1 cellular context compared by ENCODE assay signal in genomic region chr17:50184611-50185398, GRCh38.
A peak's percentile ranks its signal among the peaks of the same experiment; 100 is the strongest.
TF ChIP-seq lines count a peak whose summit lies in the region.

No MANE protein-coding gene starts in this region.

TF ChIP-seq in K562, 482 proteins besides CTCF, POLR2A, EP300 and RAD21:
- TF ChIP-seq TAF7 (tag; IDR thresholded peaks at IDR 0.05) (no peak), MTF1 (CRISPR knock-in tag; IDR thresholded peaks at IDR 0.05; ENCODE audit: borderline replicate concordance) (no peak), KDM5B (IDR thresholded peaks at IDR 0.05; ENCODE audit: insufficient replicate concordance, low read depth, low read length) (no peak), SMARCB1 (IDR thresholded peaks at IDR 0.05; ENCODE audit: insufficient read length, low read depth) (no peak), ZNF24 (IDR thresholded peaks at IDR 0.05) (no peak), DNMT1 (IDR thresholded peaks at IDR 0.05) (no peak), ZNF143 (CRISPR knock-in tag; IDR thresholded peaks at IDR 0.05) (no peak), DMBX1 (CRISPR knock-in tag; IDR thresholded peaks at IDR 0.05; ENCODE audit: borderline replicate concordance) (no peak), ZNF165 (CRISPR knock-in tag; IDR thresholded peaks at IDR 0.05; ENCODE audit: borderline replicate concordance) (no peak), TEAD2 (tag; IDR thresholded peaks at IDR 0.05) (no peak), NBN (IDR thresholded peaks at IDR 0.05; ENCODE audit: low read depth) (no peak), BCOR (IDR thresholded peaks at IDR 0.05) (no peak), ZFX (CRISPR knock-in tag; IDR thresholded peaks at IDR 0.05) (no peak), ZNF324 (CRISPR knock-in tag; IDR thresholded peaks at IDR 0.05) (no peak), E2F6 (IDR thresholded peaks at IDR 0.05; ENCODE audit: borderline replicate concordance in 1 of 2, extremely low read depth in 1 of 2, insufficient read depth in 1 of 2, insufficient read length in 1 of 2, low read depth in 1 of 2, low read length in 1 of 2, poor library complexity in 1 of 2, severe bottlenecking in 1 of 2) (peak in 1 of 2 experiments; percentile 26), CUX1 (CRISPR knock-in tag; IDR thresholded peaks at IDR 0.05) (no peak), U2AF1 (optimal IDR thresholded peaks at IDR 0.05; ENCODE audit: low read depth, low read length) (no peak), EGR1 (conservative IDR thresholded peaks at IDR 0.05) (peak; percentile 24; the same call in 1 of the 2 replicates), MAX (CRISPR knock-in tag; IDR thresholded peaks at IDR 0.05) (peak; percentile 32; the same call in 1 of the 2 replicates), RFX1 (IDR thresholded peaks at IDR 0.05) (peak; percentile 40; the same call in 1 of the 2 replicates), ZNF12 (CRISPR knock-in tag; IDR thresholded peaks at IDR 0.05) (no peak), TRIM24 (IDR thresholded peaks at IDR 0.05) (no peak), NUFIP1 (IDR thresholded peaks at IDR 0.05; ENCODE audit: partially characterized antibody) (no peak), CREBBP (IDR thresholded peaks at IDR 0.05; ENCODE audit: low read depth, low read length) (no peak), CAMTA2 (CRISPR knock-in tag; conservative IDR thresholded peaks at IDR 0.05) (no peak), CEBPB (tag; IDR thresholded peaks at IDR 0.05) (peak; percentile 32)
- TF ChIP-seq, protein P1, sequence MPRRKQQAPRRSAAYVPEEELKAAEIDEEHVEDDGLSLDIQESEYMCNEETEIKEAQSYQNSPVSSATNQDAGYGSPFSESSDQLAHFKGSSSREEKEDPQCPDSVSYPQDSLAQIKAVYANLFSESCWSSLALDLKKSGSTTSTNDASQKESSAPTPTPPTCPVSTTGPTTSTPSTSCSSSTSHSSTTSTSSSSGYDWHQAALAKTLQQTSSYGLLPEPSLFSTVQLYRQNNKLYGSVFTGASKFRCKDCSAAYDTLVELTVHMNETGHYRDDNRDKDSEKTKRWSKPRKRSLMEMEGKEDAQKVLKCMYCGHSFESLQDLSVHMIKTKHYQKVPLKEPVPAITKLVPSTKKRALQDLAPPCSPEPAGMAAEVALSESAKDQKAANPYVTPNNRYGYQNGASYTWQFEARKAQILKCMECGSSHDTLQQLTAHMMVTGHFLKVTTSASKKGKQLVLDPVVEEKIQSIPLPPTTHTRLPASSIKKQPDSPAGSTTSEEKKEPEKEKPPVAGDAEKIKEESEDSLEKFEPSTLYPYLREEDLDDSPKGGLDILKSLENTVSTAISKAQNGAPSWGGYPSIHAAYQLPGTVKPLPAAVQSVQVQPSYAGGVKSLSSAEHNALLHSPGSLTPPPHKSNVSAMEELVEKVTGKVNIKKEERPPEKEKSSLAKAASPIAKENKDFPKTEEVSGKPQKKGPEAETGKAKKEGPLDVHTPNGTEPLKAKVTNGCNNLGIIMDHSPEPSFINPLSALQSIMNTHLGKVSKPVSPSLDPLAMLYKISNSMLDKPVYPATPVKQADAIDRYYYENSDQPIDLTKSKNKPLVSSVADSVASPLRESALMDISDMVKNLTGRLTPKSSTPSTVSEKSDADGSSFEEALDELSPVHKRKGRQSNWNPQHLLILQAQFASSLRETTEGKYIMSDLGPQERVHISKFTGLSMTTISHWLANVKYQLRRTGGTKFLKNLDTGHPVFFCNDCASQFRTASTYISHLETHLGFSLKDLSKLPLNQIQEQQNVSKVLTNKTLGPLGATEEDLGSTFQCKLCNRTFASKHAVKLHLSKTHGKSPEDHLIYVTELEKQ (CRISPR knock-in tag; IDR thresholded peaks at IDR 0.05): no peak
- TF ChIP-seq, protein P2, sequence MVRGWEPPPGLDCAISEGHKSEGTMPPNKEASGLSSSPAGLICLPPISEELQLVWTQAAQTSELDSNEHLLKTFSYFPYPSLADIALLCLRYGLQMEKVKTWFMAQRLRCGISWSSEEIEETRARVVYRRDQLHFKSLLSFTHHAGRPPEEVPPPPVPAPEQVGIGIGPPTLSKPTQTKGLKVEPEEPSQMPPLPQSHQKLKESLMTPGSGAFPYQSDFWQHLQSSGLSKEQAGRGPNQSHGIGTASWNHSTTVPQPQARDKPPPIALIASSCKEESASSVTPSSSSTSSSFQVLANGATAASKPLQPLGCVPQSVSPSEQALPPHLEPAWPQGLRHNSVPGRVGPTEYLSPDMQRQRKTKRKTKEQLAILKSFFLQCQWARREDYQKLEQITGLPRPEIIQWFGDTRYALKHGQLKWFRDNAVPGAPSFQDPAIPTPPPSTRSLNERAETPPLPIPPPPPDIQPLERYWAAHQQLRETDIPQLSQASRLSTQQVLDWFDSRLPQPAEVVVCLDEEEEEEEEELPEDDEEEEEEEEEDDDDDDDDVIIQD (CRISPR knock-in tag; IDR thresholded peaks at IDR 0.05): no peak
- TF ChIP-seq, protein P3, sequence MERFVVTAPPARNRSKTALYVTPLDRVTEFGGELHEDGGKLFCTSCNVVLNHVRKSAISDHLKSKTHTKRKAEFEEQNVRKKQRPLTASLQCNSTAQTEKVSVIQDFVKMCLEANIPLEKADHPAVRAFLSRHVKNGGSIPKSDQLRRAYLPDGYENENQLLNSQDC (CRISPR knock-in tag; IDR thresholded peaks at IDR 0.05): no peak
- TF ChIP-seq, protein P4, sequence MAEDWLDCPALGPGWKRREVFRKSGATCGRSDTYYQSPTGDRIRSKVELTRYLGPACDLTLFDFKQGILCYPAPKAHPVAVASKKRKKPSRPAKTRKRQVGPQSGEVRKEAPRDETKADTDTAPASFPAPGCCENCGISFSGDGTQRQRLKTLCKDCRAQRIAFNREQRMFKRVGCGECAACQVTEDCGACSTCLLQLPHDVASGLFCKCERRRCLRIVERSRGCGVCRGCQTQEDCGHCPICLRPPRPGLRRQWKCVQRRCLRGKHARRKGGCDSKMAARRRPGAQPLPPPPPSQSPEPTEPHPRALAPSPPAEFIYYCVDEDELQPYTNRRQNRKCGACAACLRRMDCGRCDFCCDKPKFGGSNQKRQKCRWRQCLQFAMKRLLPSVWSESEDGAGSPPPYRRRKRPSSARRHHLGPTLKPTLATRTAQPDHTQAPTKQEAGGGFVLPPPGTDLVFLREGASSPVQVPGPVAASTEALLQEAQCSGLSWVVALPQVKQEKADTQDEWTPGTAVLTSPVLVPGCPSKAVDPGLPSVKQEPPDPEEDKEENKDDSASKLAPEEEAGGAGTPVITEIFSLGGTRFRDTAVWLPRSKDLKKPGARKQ (CRISPR knock-in tag; IDR thresholded peaks at IDR 0.05): no peak
